10 cellular contexts compared by ENCODE assay signal in genomic region chr18:49565656-49566055, GRCh38. TPM values are rescaled to one million over a fixed set of nuclear protein-coding genes. Genes with fewer than 3 reads are reported as not detected.
DNase-seq lines count a peak whose midpoint lies in the region; ATAC-seq and TF ChIP-seq lines count a peak whose summit lies in the region.
"Had no signal": no experiment of that assay in that cellular context is flagged by ENCODE, and none has a peak within 500 bp of the region (broad histone marks: within the 10 kb centered on the region; RNA-seq: fewer than 3 reads in every experiment).

No MANE protein-coding gene starts in this region.

- peaks cover 30% of the 10 kb centered on the region for H3K4me1 Mint-ChIP-seq in stimulated activated naive CD8-positive, alpha-beta T cell treated with anti-CD3 and anti-CD28 coated beads, Interleukin-15, amount 100 ng/mL, for 72 hours
- peaks cover 18 to 20% of the 10 kb centered on the region in 2 donors for H3K4me1 Mint-ChIP-seq in effector memory CD8-positive, alpha-beta T cell (ENCODE audit: low read depth in 2 of 2)

- no peak overlapping the region for H2BK5ac ChIP-seq in neuronal stem cell (ENCODE audit: low read length)

- no peak overlapping the region for H2BK120ac ChIP-seq in neuronal stem cell (ENCODE audit: low read depth, low read length)

- H3K14ac ChIP-seq in neuronal stem cell (ENCODE audit: low read length) = no peak overlapping the region

- no peak overlapping the region for H4K91ac ChIP-seq in neuronal stem cell (ENCODE audit: low read depth, low read length, poor library complexity)

- peaks cover 3% of the 10 kb centered on the region for H3K36me3 Mint-ChIP-seq in effector memory CD8-positive, alpha-beta T cell (ENCODE audit: insufficient read depth)
- H3K36me3 Mint-ChIP-seq: CD4-positive, CD25-positive, alpha-beta regulatory T cell had no signal

- H3K4me1 ChIP-seq in neuronal stem cell (ENCODE audit: control insufficient read depth in 2 of 2, insufficient read depth in 1 of 2, low read depth in 1 of 2, low read length in 2 of 2) (peaks cover 21 to 25% of the 10 kb centered on the region in 2 donors), foreskin keratinocyte (peaks cover 23% of the 10 kb centered on the region)

- no peak overlapping the region for H3K4ac ChIP-seq in neuronal stem cell (ENCODE audit: low read length)

- H2AFZ ChIP-seq in neuronal stem cell (ENCODE audit: low read length) = no peak overlapping the region

- H3K9me3 ChIP-seq in neuronal stem cell (replicated peaks in 1 of 2; ENCODE audit: control insufficient read depth in 2 of 2, insufficient read depth in 1 of 2, low read depth in 1 of 2, low read length in 2 of 2) = peaks cover 0 to under 1% of the 10 kb centered on the region in 2 donors

- no peak overlapping the region for H3K4me3 ChIP-seq in neuronal stem cell (ENCODE audit: low read length in 2 of 2)

- no peak overlapping the region for H3K23ac ChIP-seq in neuronal stem cell (ENCODE audit: low read depth, low read length, poor library complexity)

- H2AK5ac ChIP-seq in neuronal stem cell (ENCODE audit: low read depth, low read length) = no peak overlapping the region

- H3K27me3 Mint-ChIP-seq in stimulated activated naive CD8-positive, alpha-beta T cell treated with anti-CD3 and anti-CD28 coated beads, Interleukin-15, amount 100 ng/mL, for 72 hours = peaks cover 76% of the 10 kb centered on the region
- peaks cover 62 to 81% of the 10 kb centered on the region in 2 donors for H3K27me3 Mint-ChIP-seq in effector memory CD8-positive, alpha-beta T cell

- H3K27ac Mint-ChIP-seq in stimulated activated naive CD8-positive, alpha-beta T cell treated with anti-CD3 and anti-CD28 coated beads, Interleukin-15, amount 100 ng/mL, for 72 hours = peak overlapping the region in 1 of 2 donors; percentile 21
- H3K27ac Mint-ChIP-seq in effector memory CD8-positive, alpha-beta T cell = no peak overlapping the region
- H3K27ac Mint-ChIP-seq: CD4-positive, CD25-positive, alpha-beta regulatory T cell had no signal

- no peak overlapping the region for H2BK12ac ChIP-seq in neuronal stem cell (ENCODE audit: low read length)

- H3K4me2 ChIP-seq in neuronal stem cell (ENCODE audit: insufficient read depth, low read length, poor library complexity, severe bottlenecking) = peak overlapping the region; percentile 15

- no peaks in the 10 kb centered on the region for H3K9me3 Mint-ChIP-seq in stimulated activated naive CD8-positive, alpha-beta T cell treated with anti-CD3 and anti-CD28 coated beads, Interleukin-15, amount 100 ng/mL, for 72 hours
- no peaks in the 10 kb centered on the region for H3K9me3 Mint-ChIP-seq in effector memory CD8-positive, alpha-beta T cell

- H3K27ac ChIP-seq in neuronal stem cell (replicated peaks; ENCODE audit: low read length) (no peak overlapping the region), foreskin keratinocyte (no peak overlapping the region)

- ATAC-seq in foreskin keratinocyte = no peak
- no peak for ATAC-seq in HG03442 (IDR thresholded peaks at IDR 0.05; ENCODE audit: unreplicated experiment)
- no peak for ATAC-seq in stimulated activated naive CD8-positive, alpha-beta T cell treated with anti-CD3 and anti-CD28 coated beads, Interleukin-15, amount 100 ng/mL, for 72 hours
- ATAC-seq in effector memory CD8-positive, alpha-beta T cell (replicated peaks) = no peak

- H2BK15ac ChIP-seq in neuronal stem cell (ENCODE audit: low read length) = no peak overlapping the region

- H3K4me3 Mint-ChIP-seq in stimulated activated naive CD8-positive, alpha-beta T cell treated with anti-CD3 and anti-CD28 coated beads, Interleukin-15, amount 100 ng/mL, for 72 hours = no peak overlapping the region
- H3K4me3 Mint-ChIP-seq in effector memory CD8-positive, alpha-beta T cell = no peak overlapping the region
- H3K4me3 Mint-ChIP-seq: CD4-positive, CD25-positive, alpha-beta regulatory T cell had no signal

- no peak overlapping the region for H4K8ac ChIP-seq in neuronal stem cell (ENCODE audit: low read depth, low read length)

- no peak overlapping the region for H3K18ac ChIP-seq in neuronal stem cell (ENCODE audit: low read length)

- no peak for TF ChIP-seq CTCF in foreskin keratinocyte (conservative IDR thresholded peaks at IDR 0.05)

- WGBS in neuronal stem cell (ENCODE audit: extremely low coverage in 2 of 2, insufficient read length in 2 of 2, insufficient replicate concordance in 1 of 2), 2 donors = no CpG with 5 or more reads among the region's 4 CpGs

- H3K27me3 ChIP-seq in neuronal stem cell (ENCODE audit: control insufficient read depth in 3 of 3, insufficient read depth in 3 of 3, low read depth in 1 of 3, low read length in 3 of 3) (no peaks in the 10 kb centered on the region), foreskin keratinocyte (no peaks in the 10 kb centered on the region)

- no peak overlapping the region for H3K9ac ChIP-seq in neuronal stem cell (ENCODE audit: low read depth, low read length, poor library complexity)

- peaks cover 22 to 58% of the 10 kb centered on the region in 2 donors for H3K36me3 ChIP-seq in neuronal stem cell (replicated peaks in 1 of 2; ENCODE audit: control insufficient read depth in 2 of 2, insufficient read depth in 2 of 2, low read length in 2 of 2)

- peaks cover 2% of the 10 kb centered on the region for H3K79me1 ChIP-seq in neuronal stem cell (ENCODE audit: low read depth, low read length)

- DNase-seq in EH (ENCODE audit: low read depth) (peak; percentile 17), NCI-H69 (lab: John Stamatoyannopoulos, UW) (peak; percentile 99), fibroblast of gingiva (ENCODE audit: low read depth) (peak; percentile 14), neuronal stem cell (ENCODE audit: low spot score) (no peak), foreskin keratinocyte (no peak)
- no peak for DNase-seq in stimulated activated naive CD8-positive, alpha-beta T cell treated with anti-CD3 and anti-CD28 coated beads, Interleukin-15, amount 100 ng/mL, for 72 hours
- DNase-seq in effector memory CD8-positive, alpha-beta T cell = no peak
- DNase-seq: CD4-positive, CD25-positive, alpha-beta regulatory T cell; effector CD4-positive, alpha-beta T cell had no signal

RNA-seq across cellular contexts. Expression of gene LIPG, which starts 3.8 kb away (rescaled TPM):
- 22.9 TPM for polyA plus RNA-seq in neuronal stem cell (2013, experiment 1 of 2)
- polyA plus RNA-seq in neuronal stem cell (2013, experiment 2 of 2) = 23.3 TPM
- 76.3 and 127 TPM in 2 replicates for total RNA-seq in foreskin keratinocyte
- 28.8 and 38.0 TPM in 2 replicates for polyA plus RNA-seq in foreskin keratinocyte
- total RNA-seq: CD4-positive, CD25-positive, alpha-beta regulatory T cell had no signal
- polyA plus RNA-seq: CD4-positive, CD25-positive, alpha-beta regulatory T cell had no signal

Comparison
In these comparisons a context has a peak if more than half of its experiments do, and no peak if none do; other contexts are left out.
1. DNase-seq: peak in EH (single experiment), NCI-H69 (single experiment) and fibroblast of gingiva (single experiment); none in neuronal stem cell (single experiment), foreskin keratinocyte (0 of 2), stimulated activated naive CD8-positive, alpha-beta T cell treated with anti-CD3 and anti-CD28 coated beads, Interleukin-15, amount 100 ng/mL, for 72 hours (0 of 2) and effector memory CD8-positive, alpha-beta T cell (0 of 3).